Comparison of ENCODE assay signal across 18 cellular contexts in genomic region chr3:63442918-63443317, GRCh38.
"Had no signal": no experiment of that assay in that cellular context is flagged by ENCODE, and none has a peak within 500 bp of the region (broad histone marks: within the 10 kb centered on the region; RNA-seq: fewer than 3 reads in every experiment).

No MANE protein-coding gene starts in this region.

- H3K9me3 Mint-ChIP-seq: activated B cell treated with CpG ODN at 0.5 μM for 24 hours; activated CD4-positive, alpha-beta memory T cell treated with anti-CD3 and anti-CD28 coated beads, Interleukin-2, amount 10 ng/mL, durations not matched to agents 7 days and 5 days; activated naive CD8-positive, alpha-beta T cell treated with anti-CD3 and anti-CD28 coated beads for 36 hours; activated T-helper 17 cell treated with anti-CD3 and anti-CD28 coated beads, Interleukin-2, amount 50 U/mL, for 72 hours; mesothelial cell of epicardium; nephron; T-helper 2 cell treated with Interferon-gamma antibody and Interleukin-4, amounts not matched to agents 5 μg/mL and 100 μg/mL, for 36 hours had no signal

- H3K27me3 Mint-ChIP-seq: activated B cell treated with CpG ODN at 0.5 μM for 24 hours; activated CD4-positive, alpha-beta memory T cell treated with anti-CD3 and anti-CD28 coated beads, Interleukin-2, amount 10 ng/mL, durations not matched to agents 7 days and 5 days; activated naive CD8-positive, alpha-beta T cell treated with anti-CD3 and anti-CD28 coated beads for 36 hours; effector memory CD8-positive, alpha-beta T cell had no signal

- H3K4me1 Mint-ChIP-seq: activated B cell treated with CpG ODN at 0.5 μM for 24 hours; activated CD4-positive, alpha-beta memory T cell treated with anti-CD3 and anti-CD28 coated beads, Interleukin-2, amount 10 ng/mL, durations not matched to agents 7 days and 5 days; activated naive CD8-positive, alpha-beta T cell treated with anti-CD3 and anti-CD28 coated beads for 36 hours; activated T-helper 17 cell treated with anti-CD3 and anti-CD28 coated beads, Interleukin-2, amount 50 U/mL, for 72 hours; mesothelial cell of epicardium; nephron had no signal

- H3K4me3 Mint-ChIP-seq: activated B cell treated with CpG ODN at 0.5 μM for 24 hours; activated CD4-positive, alpha-beta memory T cell treated with anti-CD3 and anti-CD28 coated beads, Interleukin-2, amount 10 ng/mL, durations not matched to agents 7 days and 5 days; activated naive CD8-positive, alpha-beta T cell treated with anti-CD3 and anti-CD28 coated beads for 36 hours; activated T-helper 17 cell treated with anti-CD3 and anti-CD28 coated beads, Interleukin-2, amount 50 U/mL, for 72 hours; effector memory CD8-positive, alpha-beta T cell; mesothelial cell of epicardium; nephron; T-helper 2 cell treated with Interferon-gamma antibody and Interleukin-4, amounts not matched to agents 5 μg/mL and 100 μg/mL, for 36 hours had no signal

- DNase-seq: activated B cell treated with CpG ODN at 0.5 μM for 24 hours; activated CD4-positive, alpha-beta memory T cell treated with anti-CD3 and anti-CD28 coated beads, Interleukin-2, amount 10 ng/mL, durations not matched to agents 7 days and 5 days; activated CD4-positive, alpha-beta T cell treated with anti-CD3 and anti-CD28 coated beads for 4 hours; activated naive CD4-positive, alpha-beta T cell; activated naive CD8-positive, alpha-beta T cell treated with anti-CD3 and anti-CD28 coated beads for 36 hours; activated T-cell treated with anti-CD3 and anti-CD28 coated beads, Interleukin-2, amount 50 U/mL, for 1 hour; amniotic stem cell; dermis blood vessel endothelial cell; effector memory CD8-positive, alpha-beta T cell; hippocampal formation; stimulated activated CD4-positive, alpha-beta T cell treated with anti-CD3 and anti-CD28 coated beads, Interleukin-2, amount 100 ng/mL, for 24 hours; stimulated activated naive CD4-positive, alpha-beta T cell treated with Interleukin-2 at 50 U/mL for 16 hours; thyroid gland had no signal

- H3K36me3 Mint-ChIP-seq: activated naive CD8-positive, alpha-beta T cell treated with anti-CD3 and anti-CD28 coated beads for 36 hours; mesothelial cell of epicardium had no signal

- H3K27ac Mint-ChIP-seq: activated B cell treated with CpG ODN at 0.5 μM for 24 hours; activated CD4-positive, alpha-beta memory T cell treated with anti-CD3 and anti-CD28 coated beads, Interleukin-2, amount 10 ng/mL, durations not matched to agents 7 days and 5 days; activated naive CD8-positive, alpha-beta T cell treated with anti-CD3 and anti-CD28 coated beads for 36 hours; activated T-helper 17 cell treated with anti-CD3 and anti-CD28 coated beads, Interleukin-2, amount 50 U/mL, for 72 hours; effector memory CD8-positive, alpha-beta T cell; mesothelial cell of epicardium; nephron; T-helper 2 cell treated with Interferon-gamma antibody and Interleukin-4, amounts not matched to agents 5 μg/mL and 100 μg/mL, for 36 hours had no signal

- ATAC-seq: activated T-helper 17 cell treated with anti-CD3 and anti-CD28 coated beads, Interleukin-2, amount 50 U/mL, for 72 hours; effector memory CD8-positive, alpha-beta T cell; left lobe of liver had no signal
